Comparison of ENCODE assay signal across 11 cellular contexts in genomic region chr4:168995537-168996295, GRCh38. TPM values are rescaled to one million over a fixed set of nuclear protein-coding genes. Genes with fewer than 3 reads are reported as not detected.
DNase-seq lines count a peak whose midpoint lies in the region; ATAC-seq and TF ChIP-seq lines count a peak whose summit lies in the region.
"Had no signal": no experiment of that assay in that cellular context is flagged by ENCODE, and none has a peak within 500 bp of the region (broad histone marks: within the 10 kb centered on the region; RNA-seq: fewer than 3 reads in every experiment).

No MANE protein-coding gene starts in this region.

- H3K4me1 ChIP-seq in Panc1 (ENCODE audit: control insufficient read depth, insufficient read depth, low read length) (no peaks in the 10 kb centered on the region), aorta (ENCODE audit: control insufficient read depth in 1 of 2, insufficient read depth in 2 of 2, low read length in 2 of 2) (no peaks in the 10 kb centered on the region)
- H3K4me1 ChIP-seq: sigmoid colon had no signal

- H3K9me3 ChIP-seq in Panc1 (ENCODE audit: control insufficient read depth, insufficient read depth, low read depth, low read length) (no peaks in the 10 kb centered on the region), aorta (ENCODE audit: control insufficient read depth, low read length) (no peaks in the 10 kb centered on the region), MG63 (no peaks in the 10 kb centered on the region)
- H3K9me3 ChIP-seq: sigmoid colon had no signal

- intact Hi-C loops in Panc1 (cut with micrococcal nuclease; ENCODE audit: unreplicated experiment): no loop called here
- intact Hi-C loops in aorta (cut with DNase I): no loop called here

- DNase-seq in Panc1 (ENCODE audit: low read depth, low spot score) (no peak), fibroblast of villous mesenchyme (ENCODE audit: low read depth) (peak; percentile 48), retinal pigment epithelial cell (ENCODE audit: low read depth) (no peak), aorta (no peak), MG63 (no peak)
- no peak for DNase-seq in activated CD4-positive, alpha-beta T cell treated with anti-CD3 and anti-CD28 coated beads, Interleukin-2, amount 50 U/mL, for 4 hours
- DNase-seq: activated CD4-positive, alpha-beta T cell treated with anti-CD3 and anti-CD28 coated beads for 36 hours; hypothalamus; sigmoid colon had no signal

- ATAC-seq in GM21786 (IDR thresholded peaks at IDR 0.05; ENCODE audit: unreplicated experiment) (peak; percentile 65), Panc1 (no peak), aorta (ENCODE audit: low FRiP score) (no peak)
- ATAC-seq: activated CD4-positive, alpha-beta T cell treated with anti-CD3 and anti-CD28 coated beads for 36 hours; stimulated activated effector memory CD8-positive, alpha-beta T cell treated with anti-CD3 and anti-CD28 coated beads, Interleukin-12 subunit alpha, Interleukin-12 subunit beta, amount 100 ng/mL, for 72 hours had no signal

- no peak overlapping the region for H3K27ac ChIP-seq in Panc1 (ENCODE audit: low read length)
- no peak overlapping the region for H3K27ac ChIP-seq in aorta (ENCODE audit: low read depth in 1 of 2, low read length in 2 of 2)
- H3K27ac ChIP-seq: sigmoid colon had no signal

- H3K27me3 ChIP-seq in Panc1 (ENCODE audit: control insufficient read depth, insufficient read depth, low read length) (no peaks in the 10 kb centered on the region), aorta (ENCODE audit: control insufficient read depth in 1 of 2, insufficient read depth in 2 of 2, low read length in 1 of 2) (no peaks in the 10 kb centered on the region), MG63 (no peaks in the 10 kb centered on the region)
- H3K27me3 ChIP-seq: sigmoid colon had no signal

- no TSS peak for BruUV-seq in Panc1 (replicated peaks; lab: Mats Ljungman, UMichigan)

- H3K4me3 ChIP-seq in Panc1 (ENCODE audit: low read depth in 2 of 2, low read length in 2 of 2) (no peak overlapping the region), fibroblast of villous mesenchyme (ENCODE audit: low read depth, low read length) (no peak overlapping the region), retinal pigment epithelial cell (ENCODE audit: low read length) (no peak overlapping the region), aorta (ENCODE audit: low read length in 2 of 2) (no peak overlapping the region), MG63 (no peak overlapping the region)
- H3K4me3 ChIP-seq: sigmoid colon had no signal

- TF ChIP-seq CTCF in Panc1 (IDR thresholded peaks at IDR 0.05) (peak; percentile 20; the same call in 1 of the 2 replicates), fibroblast of villous mesenchyme (IDR thresholded peaks at IDR 0.05; ENCODE audit: insufficient read depth, low read depth, low read length) (peak; percentile 19), retinal pigment epithelial cell (conservative IDR thresholded peaks at IDR 0.05; ENCODE audit: low read depth, low read length) (peak; percentile 33)

- CTCF ChIA-PET in Panc1 (lab: Charles Lee): interaction anchor here (0.6 kb wide), 1 partner anchor 55 kb away, joined by 3 read pairs; no protein-coding TSS in a partner anchor

- H3K36me3 ChIP-seq in Panc1 (ENCODE audit: control insufficient read depth, insufficient read depth, low read length) (peaks cover 9% of the 10 kb centered on the region; the same call in 1 of the 2 replicates), aorta (ENCODE audit: control insufficient read depth in 1 of 2, insufficient read depth in 2 of 2, low read length in 1 of 2) (no peaks in the 10 kb centered on the region), MG63 (peaks cover 15% of the 10 kb centered on the region)

- in situ Hi-C loops in Panc1 (cut with HindIII; ENCODE audit: low pct_unique_long_range_greater_than_20kb, low sequenced_read_pairs): no loop called here

- POLR2A ChIA-PET in Panc1 (lab: Charles Lee): interaction anchor here (0.6 kb wide), 1 partner anchor 206 kb away, joined by 4 read pairs; no protein-coding TSS in a partner anchor

- 5 to 6% methylated on average over 2 of the region's 2 CpGs for WGBS in aorta, 2 donors

RNA-seq across cellular contexts. Expression of gene CBR4, which starts 14.3 kb away (rescaled TPM):
- total RNA-seq in Panc1 (2021; ENCODE audit: unreplicated experiment): 13.5 TPM
- 7.3 TPM for polyA plus RNA-seq in Panc1 (2012; ENCODE audit: insufficient read length)
- 14.8 and 23.3 TPM in 2 replicates for total RNA-seq in fibroblast of villous mesenchyme
- total RNA-seq in aorta: 10 to 100 TPM; 13.6 to 20.5 TPM
- polyA plus RNA-seq in aorta: 10 to 100 TPM in 1 of 2 donors, 1 to 10 TPM in 1; 8.1 to 11.5 TPM
- 7.1 and 13.1 TPM in 2 replicates for total RNA-seq in MG63 (2014; rRNA removed; shearing (Covaris generic); ENCODE audit: low replicate concordance)
